Comparison of ENCODE assay signal across 12 cellular contexts in genomic region chr1:155968670-155969069, GRCh38. TPM values are rescaled to one million over a fixed set of nuclear protein-coding genes. Genes with fewer than 3 reads are reported as not detected.
DNase-seq lines count a peak whose midpoint lies in the region; ATAC-seq and TF ChIP-seq lines count a peak whose summit lies in the region.
"Had no signal": no experiment of that assay in that cellular context is flagged by ENCODE, and none has a peak within 500 bp of the region (broad histone marks: within the 10 kb centered on the region; RNA-seq: fewer than 3 reads in every experiment).

No MANE protein-coding gene starts in this region.

- H3K9me3 Mint-ChIP-seq in activated naive CD4-positive, alpha-beta T cell treated with anti-CD3 and anti-CD28 coated beads for 36 hours: no peaks in the 10 kb centered on the region
- H3K9me3 Mint-ChIP-seq in chondrocyte (ENCODE audit: low read depth) (no peaks in the 10 kb centered on the region), mesothelial cell of epicardium (no peaks in the 10 kb centered on the region)

- H3K4me1 ChIP-seq in transverse colon: peaks cover 23 to 64% (median 48%) of the 10 kb centered on the region in 4 donors

- no peaks in the 10 kb centered on the region for H3K27me3 ChIP-seq in transverse colon
- H3K27me3 ChIP-seq: brain microvascular endothelial cell had no signal

- no peak for ATAC-seq in GM21529 (IDR thresholded peaks at IDR 0.05; ENCODE audit: unreplicated experiment)
- ATAC-seq: HCT116 had no signal

- peaks cover 0 to 26% (median 12%) of the 10 kb centered on the region in 4 donors for H3K36me3 ChIP-seq in transverse colon

- H3K4me1 Mint-ChIP-seq in activated naive CD4-positive, alpha-beta T cell treated with anti-CD3 and anti-CD28 coated beads for 36 hours (ENCODE audit: low read depth): peaks cover 73% of the 10 kb centered on the region
- peaks cover 66% of the 10 kb centered on the region for H3K4me1 Mint-ChIP-seq in chondrocyte (ENCODE audit: low read depth)
- peaks cover 22% of the 10 kb centered on the region for H3K4me1 Mint-ChIP-seq in mesothelial cell of epicardium

- no peak for TF ChIP-seq POLR2A in transverse colon (IDR thresholded peaks at IDR 0.05)

- H3K4me3 Mint-ChIP-seq in activated naive CD4-positive, alpha-beta T cell treated with anti-CD3 and anti-CD28 coated beads for 36 hours: no peak overlapping the region
- H3K4me3 Mint-ChIP-seq in chondrocyte (ENCODE audit: unreplicated experiment): peak overlapping the region; percentile 44
- H3K4me3 Mint-ChIP-seq in mesothelial cell of epicardium: no peak overlapping the region

- TF ChIP-seq EP300 in transverse colon (IDR thresholded peaks at IDR 0.05; ENCODE audit: low read depth): no peak

- CTCF ChIA-PET in activated naive CD4-positive, alpha-beta T cell treated with anti-CD3 and anti-CD28 coated beads for 36 hours (lab: Charles Lee): interaction anchor here (0.6 to 4.5 kb wide), 2 partner anchors 30 to 919 kb away, joined by 3 to 21 read pairs; no protein-coding TSS in a partner anchor

- peaks cover 42% of the 10 kb centered on the region for H3K36me3 Mint-ChIP-seq in activated naive CD4-positive, alpha-beta T cell treated with anti-CD3 and anti-CD28 coated beads for 36 hours (ENCODE audit: low read depth)
- peaks cover 43% of the 10 kb centered on the region for H3K36me3 Mint-ChIP-seq in chondrocyte (ENCODE audit: low read depth)
- peaks cover 19% of the 10 kb centered on the region for H3K36me3 Mint-ChIP-seq in mesothelial cell of epicardium

- H3K27me3 Mint-ChIP-seq in activated naive CD4-positive, alpha-beta T cell treated with anti-CD3 and anti-CD28 coated beads for 36 hours (ENCODE audit: low read depth): no peaks in the 10 kb centered on the region
- H3K27me3 Mint-ChIP-seq in chondrocyte (ENCODE audit: low read depth): no peaks in the 10 kb centered on the region
- H3K27me3 Mint-ChIP-seq in mesothelial cell of epicardium (ENCODE audit: low read depth): no peaks in the 10 kb centered on the region

- intact Hi-C loops in activated naive CD4-positive, alpha-beta T cell treated with anti-CD3 and anti-CD28 coated beads for 36 hours (cut with micrococcal nuclease): loop anchor here (1.0 kb wide), 1 partner anchor 9 kb away; no protein-coding TSS in a partner anchor
- intact Hi-C loops in transverse colon (cut with DNase I; ENCODE audit: low total_unique reads): no loop called here

- no peaks in the 10 kb centered on the region for H3K9me3 ChIP-seq in transverse colon

- peak overlapping the region; percentile 96 for H3K27ac Mint-ChIP-seq in activated naive CD4-positive, alpha-beta T cell treated with anti-CD3 and anti-CD28 coated beads for 36 hours
- peak overlapping the region; percentile 76 for H3K27ac Mint-ChIP-seq in chondrocyte (ENCODE audit: unreplicated experiment)
- H3K27ac Mint-ChIP-seq in mesothelial cell of epicardium: peak overlapping the region; percentile 77

- DNase-seq in activated naive CD4-positive, alpha-beta T cell treated with anti-CD3 and anti-CD28 coated beads for 36 hours: no peak
- no peak for DNase-seq in activated naive CD4-positive, alpha-beta T cell (lab: John Stamatoyannopoulos, UW)
- DNase-seq in chondrocyte (ENCODE audit: low spot score): no peak
- no peak for DNase-seq in mesothelial cell of epicardium (ENCODE audit: low spot score in 2 of 2, unreplicated experiment in 2 of 2)
- DNase-seq in transverse colon: no peak
- DNase-seq in AG20443 (ENCODE audit: low spot score): no peak
- DNase-seq in COR-L47 (lab: John Stamatoyannopoulos, UW): no peak
- DNase-seq: brain microvascular endothelial cell, DND-41, NCI-H446 treated with DMSO at 0.1 percent for 48 hours had no signal

- TF ChIP-seq CTCF in chondrocyte (IDR thresholded peaks at IDR 0.05) (no peak), mesothelial cell of epicardium (IDR thresholded peaks at IDR 0.05; ENCODE audit: unreplicated experiment) (no peak), transverse colon (IDR thresholded peaks at IDR 0.05) (no peak)

- in situ Hi-C loops in transverse colon (cut with MboI; ENCODE audit: low pct_ligation_motif_present in 1 of 4, low pct_unique_long_range_greater_than_20kb in 1 of 4, low sequenced_read_pairs in 3 of 4): no loop called here

- H3K4me3 ChIP-seq in transverse colon: no peak overlapping the region

- H3K27ac ChIP-seq in transverse colon: peak overlapping the region; percentile 57 to 73 (median 68)
- H3K27ac ChIP-seq: brain microvascular endothelial cell had no signal

- 40 to 53% methylated on average over 1 to 3 of the region's 3 CpGs for WGBS in transverse colon (ENCODE audit: low coverage in 1 of 2), 2 donors

RNA-seq across cellular contexts. Expression of gene ARHGEF2, which starts 9.7 kb away (rescaled TPM):
- 100 to 1,000 TPM; 154 to 159 TPM for total RNA-seq in activated naive CD4-positive, alpha-beta T cell treated with anti-CD3 and anti-CD28 coated beads for 36 hours
- total RNA-seq in chondrocyte (50.0 to 214 TPM (median 203 TPM) in 3 replicates), mesothelial cell of epicardium (103 to 111 TPM (median 110 TPM) in 3 replicates), transverse colon (100 to 1,000 TPM; 107 to 244 (median 169) TPM)

RNA-seq across cellular contexts. Expression of gene RXFP4, which starts 27.2 kb away (rescaled TPM):
- total RNA-seq in activated naive CD4-positive, alpha-beta T cell treated with anti-CD3 and anti-CD28 coated beads for 36 hours: under 1 TPM in 1 of 2 experiments, not detected in 1; 0.29 TPM
- total RNA-seq in chondrocyte (not detected in 3 replicates), mesothelial cell of epicardium (not detected in 3 replicates), transverse colon (10 to 100 TPM in 1 of 4 donors, 1 to 10 TPM in 2, under 1 TPM in 1; 0.80 to 11.6 (median 2.5) TPM)

RNA-seq across cellular contexts. Expression of gene KHDC4, which starts 34.5 kb away (rescaled TPM):
- total RNA-seq in activated naive CD4-positive, alpha-beta T cell treated with anti-CD3 and anti-CD28 coated beads for 36 hours: 10 to 100 TPM; 82.3 to 87.2 TPM
- total RNA-seq in chondrocyte (32.3 to 43.2 TPM (median 35.2 TPM) in 3 replicates), mesothelial cell of epicardium (70.1 to 74.1 TPM (median 73.2 TPM) in 3 replicates), transverse colon (100 to 1,000 TPM in 2 of 4 donors, 10 to 100 TPM in 2; 76.2 to 158 (median 98.7) TPM)

RNA-seq across cellular contexts. Expression of gene SSR2, which starts 52.1 kb away (rescaled TPM):
- 100 to 1,000 TPM; 141 to 142 TPM for total RNA-seq in activated naive CD4-positive, alpha-beta T cell treated with anti-CD3 and anti-CD28 coated beads for 36 hours
- total RNA-seq in chondrocyte (233 to 257 TPM (median 238 TPM) in 3 replicates), mesothelial cell of epicardium (282 to 298 TPM (median 297 TPM) in 3 replicates), transverse colon (100 to 1,000 TPM in 2 of 4 donors, 10 to 100 TPM in 2; 51.2 to 275 (median 168) TPM)

RNA-seq across cellular contexts. Expression of gene RIT1, which starts 57.5 kb away (rescaled TPM):
- total RNA-seq in activated naive CD4-positive, alpha-beta T cell treated with anti-CD3 and anti-CD28 coated beads for 36 hours: 10 to 100 TPM; 17.1 to 21.3 TPM
- total RNA-seq in chondrocyte (39.8 to 52.2 TPM (median 51.4 TPM) in 3 replicates), mesothelial cell of epicardium (34.3 to 37.0 TPM (median 35.5 TPM) in 3 replicates), transverse colon (10 to 100 TPM in 3 of 4 donors, 1 to 10 TPM in 1; 6.4 to 23.7 (median 17.0) TPM)
